34 cellular contexts compared by ENCODE assay signal in the genomic region with DNA sequence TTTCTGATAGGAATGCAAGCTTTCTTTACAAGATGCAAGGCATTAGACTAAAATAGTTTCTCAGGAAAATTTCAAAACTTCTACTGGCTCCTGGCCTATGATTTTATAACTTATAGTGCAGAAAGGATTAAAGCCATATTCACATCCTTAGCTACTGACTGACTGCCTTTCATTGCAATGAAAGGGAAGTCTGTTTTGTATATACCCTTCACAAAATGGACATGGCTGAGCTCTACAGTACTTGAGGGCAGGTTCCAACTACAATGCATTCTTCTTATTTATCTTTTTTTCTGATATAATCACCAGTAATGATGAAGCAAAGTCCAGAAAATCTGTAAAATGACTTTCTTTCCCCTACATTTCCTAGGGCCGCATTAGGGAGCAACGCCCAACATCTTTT.
DNase-seq lines count a peak whose midpoint lies in the region; ATAC-seq and TF ChIP-seq lines count a peak whose summit lies in the region.
"Had no signal": no experiment of that assay in that cellular context is flagged by ENCODE, and none has a peak within 500 bp of the region (broad histone marks: within the 10 kb centered on the region; RNA-seq: fewer than 3 reads in every experiment).

No MANE protein-coding gene starts in this region.

- in situ Hi-C loops in SK-MEL-5 (cut with HindIII; ENCODE audit: low pct_unique_long_range_greater_than_20kb, low sequenced_read_pairs) = no loop called here

- H3K79me2 ChIP-seq in osteoblast (ENCODE audit: insufficient read depth, low read length) = no peaks in the 10 kb centered on the region

- H3K4me1 ChIP-seq in osteoblast (ENCODE audit: insufficient read depth, low read length) = no peaks in the 10 kb centered on the region
- H3K4me1 ChIP-seq: A549; BE2C; BLaER1; BLaER1 treated with 17β-estradiol and CSF1 and Interleukin-3, amounts not matched to agents 10 nM and 100 nM had no signal

- no peak overlapping the region for H3K4me2 ChIP-seq in osteoblast (ENCODE audit: insufficient read depth, low read length)
- H3K4me2 ChIP-seq: A549; BLaER1; BLaER1 treated with 17β-estradiol and CSF1 and Interleukin-3, amounts not matched to agents 10 nM and 100 nM had no signal

- no peaks in the 10 kb centered on the region for H3K9me3 ChIP-seq in osteoblast (ENCODE audit: low read depth, low read length)
- H3K9me3 ChIP-seq: A549; BE2C; BLaER1; BLaER1 treated with 17β-estradiol and CSF1 and Interleukin-3, amounts not matched to agents 10 nM and 100 nM; Caco-2 had no signal

- H3K27me3 ChIP-seq in osteoblast (ENCODE audit: insufficient read depth, low read length) = no peaks in the 10 kb centered on the region
- H3K27me3 ChIP-seq: BE2C; BLaER1; BLaER1 treated with 17β-estradiol and CSF1 and Interleukin-3, amounts not matched to agents 10 nM and 100 nM had no signal

- H3K4me3 ChIP-seq in osteoblast (ENCODE audit: insufficient read depth, low read length) = no peak overlapping the region
- H3K4me3 ChIP-seq: A549; BLaER1; BLaER1 treated with 17β-estradiol and CSF1 and Interleukin-3, amounts not matched to agents 10 nM and 100 nM had no signal

- H3K27ac Mint-ChIP-seq in nephron = peak overlapping the region in 2 of 3 experiments; percentile 69 to 89
- H3K27ac Mint-ChIP-seq: B cell; CD14-positive monocyte; CD4-positive, alpha-beta memory T cell; CD4-positive, alpha-beta T cell; CD4-positive, CD25-positive, alpha-beta regulatory T cell; CD8-positive, alpha-beta memory T cell; CD8-positive, alpha-beta T cell had no signal

- no peaks in the 10 kb centered on the region for H3K9me3 Mint-ChIP-seq in nephron

- no peak overlapping the region for H3K27ac ChIP-seq in osteoblast (ENCODE audit: low read depth, low read length)
- H3K27ac ChIP-seq: 22Rv1; A549; BLaER1; BLaER1 treated with 17β-estradiol and CSF1 and Interleukin-3, amounts not matched to agents 10 nM and 100 nM; C4-2B had no signal

- H3K36me3 Mint-ChIP-seq in nephron (ENCODE audit: low read depth) = no peaks in the 10 kb centered on the region
- H3K36me3 Mint-ChIP-seq: CD14-positive monocyte; CD4-positive, alpha-beta memory T cell; CD4-positive, CD25-positive, alpha-beta regulatory T cell; CD8-positive, alpha-beta memory T cell; CD8-positive, alpha-beta T cell had no signal

- H3K36me3 ChIP-seq in osteoblast (ENCODE audit: insufficient read depth, low read length) = no peaks in the 10 kb centered on the region
- H3K36me3 ChIP-seq: BE2C; BLaER1; BLaER1 treated with 17β-estradiol and CSF1 and Interleukin-3, amounts not matched to agents 10 nM and 100 nM had no signal

- ATAC-seq in HG02798 (IDR thresholded peaks at IDR 0.05; ENCODE audit: poor library complexity, unreplicated experiment) (no peak), HG03442 (IDR thresholded peaks at IDR 0.05; ENCODE audit: unreplicated experiment) (no peak)
- ATAC-seq: A549; CD8-positive, alpha-beta T cell had no signal

- peak; percentile 73 for DNase-seq in COLO829 (ENCODE audit: low spot score)
- DNase-seq in SK-MEL-5 (ENCODE audit: low read depth, low spot score) = peak; percentile 17
- peak; percentile 66 for DNase-seq in foreskin melanocyte
- no peak for DNase-seq in activated gamma-delta T cell (lab: John Stamatoyannopoulos, UW)
- DNase-seq in osteoblast (ENCODE audit: insufficient read length, low spot score, missing footprints) = no peak
- DNase-seq: 8988T; AML-193; BE2C; C1 segment of cervical spinal cord; Caco-2; Calu3; CD4-positive, alpha-beta memory T cell; CD4-positive, alpha-beta T cell; CD4-positive, CD25-positive, alpha-beta regulatory T cell; CD8-positive, alpha-beta memory T cell; CD8-positive, alpha-beta T cell; COR-L47; DMS 273 treated with DMSO at 0.1 percent for 48 hours; DMS153; DMS53; DMS79; DMS79 treated with DMSO at 0.1 percent for 48 hours; DND-41; EL had no signal

- no peak overlapping the region for H2AFZ ChIP-seq in osteoblast (ENCODE audit: low read length)

- no peak overlapping the region for H3K4me3 Mint-ChIP-seq in nephron
- H3K4me3 Mint-ChIP-seq: B cell; CD14-positive monocyte; CD4-positive, alpha-beta memory T cell; CD4-positive, alpha-beta T cell; CD4-positive, CD25-positive, alpha-beta regulatory T cell; CD8-positive, alpha-beta memory T cell; CD8-positive, alpha-beta T cell had no signal

- peaks cover 31% of the 10 kb centered on the region for H3K4me1 Mint-ChIP-seq in nephron
- H3K4me1 Mint-ChIP-seq: B cell; CD14-positive monocyte; CD4-positive, alpha-beta memory T cell; CD4-positive, CD25-positive, alpha-beta regulatory T cell; CD8-positive, alpha-beta memory T cell had no signal

- no peaks in the 10 kb centered on the region for H3K27me3 Mint-ChIP-seq in nephron (ENCODE audit: low read depth)
- H3K27me3 Mint-ChIP-seq: B cell; CD4-positive, alpha-beta memory T cell; CD4-positive, alpha-beta T cell; CD4-positive, CD25-positive, alpha-beta regulatory T cell; CD8-positive, alpha-beta memory T cell had no signal

- no peaks in the 10 kb centered on the region for H4K20me1 ChIP-seq in osteoblast (ENCODE audit: insufficient read depth, low read length)
- H4K20me1 ChIP-seq: BLaER1; BLaER1 treated with 17β-estradiol and CSF1 and Interleukin-3, amounts not matched to agents 10 nM and 100 nM had no signal

- no peak for TF ChIP-seq CTCF in nephron (IDR thresholded peaks at IDR 0.05; ENCODE audit: unreplicated experiment in 3 of 3)
- no peak for TF ChIP-seq CTCF in osteoblast (IDR thresholded peaks at IDR 0.05; ENCODE audit: extremely low read depth, low read depth, low read length)

Comparison
In these comparisons a context has a peak if more than half of its experiments do, and no peak if none do; other contexts are left out.
1. DNase-seq: peak in COLO829 (single experiment), SK-MEL-5 (single experiment) and foreskin melanocyte (single experiment); none in activated gamma-delta T cell (single experiment) and osteoblast (single experiment).